Comparison of ENCODE assay signal across 19 cellular contexts in the genomic region with DNA sequence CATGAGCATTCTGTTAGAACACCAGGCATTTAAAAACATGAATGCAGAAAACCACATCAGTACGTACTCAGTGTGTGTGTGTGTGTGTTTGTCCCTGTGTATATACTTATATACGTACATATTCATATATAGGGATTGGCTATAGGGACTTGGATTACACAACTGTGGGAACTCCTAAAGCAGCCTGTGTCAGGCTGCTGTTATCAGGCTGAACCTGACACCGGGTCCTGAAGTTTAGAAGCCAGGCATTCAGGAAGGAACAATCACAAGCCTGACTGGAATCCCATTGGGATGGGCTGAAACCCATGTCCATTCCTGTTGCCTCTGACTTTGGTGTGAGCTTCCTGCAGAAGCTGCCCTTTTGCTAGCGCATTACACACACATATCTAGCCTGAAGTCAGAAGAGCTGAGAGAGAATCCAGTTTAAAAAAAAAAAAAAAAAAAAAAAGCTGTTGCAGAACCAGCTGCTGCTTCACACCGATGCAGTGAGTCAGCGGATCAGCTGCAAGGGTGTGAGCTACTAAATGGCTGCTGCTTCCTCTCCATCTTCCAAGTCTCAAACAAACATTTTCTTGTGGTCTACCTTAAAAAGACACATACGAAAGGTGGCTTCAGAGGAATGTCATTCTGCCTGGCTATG.
DNase-seq lines count a peak whose midpoint lies in the region; ATAC-seq and TF ChIP-seq lines count a peak whose summit lies in the region.
"Had no signal": no experiment of that assay in that cellular context is flagged by ENCODE, and none has a peak within 500 bp of the region (broad histone marks: within the 10 kb centered on the region; RNA-seq: fewer than 3 reads in every experiment).

No MANE protein-coding gene starts in this region.

- no peak overlapping the region for H3K27ac ChIP-seq in naive thymus-derived CD4-positive, alpha-beta T cell (ENCODE audit: low read depth, low read length)
- H3K27ac ChIP-seq: 22Rv1, gastrocnemius medialis, RWPE1, upper lobe of left lung had no signal

- POLR2A ChIA-PET in naive thymus-derived CD4-positive, alpha-beta T cell (lab: Charles Lee), result no interaction called here

- peaks cover 0 to 9% (median 0%) of the 10 kb centered on the region in 7 donors for H3K4me1 Mint-ChIP-seq in naive thymus-derived CD4-positive, alpha-beta T cell

- H3K9me3 ChIP-seq in naive thymus-derived CD4-positive, alpha-beta T cell (ENCODE audit: control insufficient read depth in 2 of 3, low read length in 3 of 3), result no peaks in the 10 kb centered on the region
- H3K9me3 ChIP-seq: BE2C, gastrocnemius medialis, upper lobe of left lung had no signal

- peak; percentile 70 for ATAC-seq in naive thymus-derived CD4-positive, alpha-beta T cell

- CTCF ChIA-PET in naive thymus-derived CD4-positive, alpha-beta T cell (lab: Charles Lee), result no interaction called here

- peaks cover 0 to 17% (median 5%) of the 10 kb centered on the region in 11 donors for H3K9me3 Mint-ChIP-seq in naive thymus-derived CD4-positive, alpha-beta T cell
- H3K9me3 Mint-ChIP-seq: stimulated activated naive CD8-positive, alpha-beta T cell treated with anti-CD3 and anti-CD28 coated beads, Interleukin-15, Interleukin-2, amounts not matched to agents 100 ng/mL and 50 ng/mL, for 24 hours had no signal

- H3K4me3 Mint-ChIP-seq in naive thymus-derived CD4-positive, alpha-beta T cell, result no peak overlapping the region
- H3K4me3 Mint-ChIP-seq: stimulated activated naive CD8-positive, alpha-beta T cell treated with anti-CD3 and anti-CD28 coated beads, Interleukin-15, Interleukin-2, amounts not matched to agents 100 ng/mL and 50 ng/mL, for 24 hours had no signal

- H3K27me3 Mint-ChIP-seq in naive thymus-derived CD4-positive, alpha-beta T cell, result no peaks in the 10 kb centered on the region
- H3K27me3 Mint-ChIP-seq: stimulated activated naive CD8-positive, alpha-beta T cell treated with anti-CD3 and anti-CD28 coated beads, Interleukin-15, Interleukin-2, amounts not matched to agents 100 ng/mL and 50 ng/mL, for 24 hours had no signal

- no peaks in the 10 kb centered on the region for H3K27me3 ChIP-seq in naive thymus-derived CD4-positive, alpha-beta T cell (ENCODE audit: control insufficient read depth in 2 of 2, insufficient read depth in 2 of 2, low read length in 2 of 2)
- H3K27me3 ChIP-seq: BE2C, gastrocnemius medialis, upper lobe of left lung had no signal

- H3K36me3 Mint-ChIP-seq in naive thymus-derived CD4-positive, alpha-beta T cell, result no peaks in the 10 kb centered on the region

- peak; percentile 39 for DNase-seq in DMS53 (lab: John Stamatoyannopoulos, UW)
- DNase-seq in DMS53 treated with DMSO at 0.1 percent for 48 hours (lab: John Stamatoyannopoulos, UW; ENCODE audit: unreplicated experiment), result no peak
- peak; percentile 44 for DNase-seq in M059J (ENCODE audit: low read depth)
- DNase-seq in epithelial cell of esophagus (ENCODE audit: low read depth), result peak; percentile 10
- DNase-seq in naive thymus-derived CD4-positive, alpha-beta T cell, result no peak
- no peak for DNase-seq in stimulated activated CD4-positive, alpha-beta T cell treated with anti-CD3 and anti-CD28 coated beads, Interleukin-2, amount 100 ng/mL, for 24 hours
- no peak for DNase-seq in epidermal melanocyte (ENCODE audit: insufficient read length, low spot score)
- no peak for DNase-seq in cerebellar nuclear complex (lab: John Stamatoyannopoulos, UW)
- DNase-seq: activated CD4-positive, alpha-beta T cell treated with anti-CD3 and anti-CD28 coated beads, Interleukin-2, amount 50 U/mL, for 1 hour; activated T-cell treated with anti-CD3 and anti-CD28 coated beads, Interleukin-2, amount 50 U/mL, for 1 hour; BE2C; central memory CD4-positive, alpha-beta T cell; gastrocnemius medialis; NCI-H2081; NCI-H69; upper lobe of left lung had no signal

- H3K4me1 ChIP-seq in naive thymus-derived CD4-positive, alpha-beta T cell (ENCODE audit: control insufficient read depth in 2 of 2, insufficient read depth in 2 of 2, low read length in 2 of 2), result peaks cover 0 to 9% of the 10 kb centered on the region in 2 donors
- H3K4me1 ChIP-seq: BE2C, upper lobe of left lung had no signal

- H3K27ac Mint-ChIP-seq in naive thymus-derived CD4-positive, alpha-beta T cell, result peak overlapping the region in 1 of 9 donors; percentile 5
- H3K27ac Mint-ChIP-seq: stimulated activated naive CD8-positive, alpha-beta T cell treated with anti-CD3 and anti-CD28 coated beads, Interleukin-15, Interleukin-2, amounts not matched to agents 100 ng/mL and 50 ng/mL, for 24 hours had no signal

- intact Hi-C loops in naive thymus-derived CD4-positive, alpha-beta T cell (cut with micrococcal nuclease), result no loop called here

- no peaks in the 10 kb centered on the region for H3K36me3 ChIP-seq in naive thymus-derived CD4-positive, alpha-beta T cell (ENCODE audit: control insufficient read depth in 2 of 3, insufficient read depth in 3 of 3, low read length in 3 of 3)
- H3K36me3 ChIP-seq: BE2C, gastrocnemius medialis, upper lobe of left lung had no signal

- TF ChIP-seq CTCF in epithelial cell of esophagus (IDR thresholded peaks at IDR 0.05; ENCODE audit: insufficient read depth, low read depth, low read length, missing control alignments), result no peak

- no peak overlapping the region for H3K4me3 ChIP-seq in epithelial cell of esophagus (ENCODE audit: low read length)
- H3K4me3 ChIP-seq in naive thymus-derived CD4-positive, alpha-beta T cell (ENCODE audit: low read length), result no peak overlapping the region
- H3K4me3 ChIP-seq: gastrocnemius medialis, upper lobe of left lung had no signal

Comparison
In these comparisons a context has a peak if more than half of its experiments do, and no peak if none do; other contexts are left out.
1. DNase-seq: peak in DMS53 (single experiment), M059J (single experiment) and epithelial cell of esophagus (single experiment); none in DMS53 treated with DMSO at 0.1 percent for 48 hours (single experiment), naive thymus-derived CD4-positive, alpha-beta T cell (0 of 9), stimulated activated CD4-positive, alpha-beta T cell treated with anti-CD3 and anti-CD28 coated beads, Interleukin-2, amount 100 ng/mL, for 24 hours (0 of 2), epidermal melanocyte (single experiment) and cerebellar nuclear complex (0 of 2).